In the genomic region with DNA sequence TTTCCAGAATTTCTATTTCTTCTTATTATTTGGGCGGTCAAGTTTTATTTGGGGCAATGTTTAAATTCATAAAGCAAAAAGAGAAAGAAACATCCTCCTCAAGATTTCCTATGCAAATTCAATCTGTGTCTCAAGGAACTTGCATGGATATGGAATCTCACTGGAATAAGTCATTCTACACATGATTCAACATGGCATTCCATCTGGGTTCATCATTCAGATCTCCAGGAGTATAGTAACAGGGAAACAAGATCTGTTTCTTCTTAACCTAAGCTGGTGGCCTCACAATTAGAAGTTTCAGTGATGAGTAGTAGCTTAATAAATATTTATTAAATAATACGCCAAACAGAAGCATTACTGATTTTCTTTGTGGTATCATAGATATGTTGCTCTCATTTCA, we compare ENCODE assay signal across 27 cellular contexts. TPM values are rescaled to one million over a fixed set of nuclear protein-coding genes. Genes with fewer than 3 reads are reported as not detected.
DNase-seq lines count a peak whose midpoint lies in the region; ATAC-seq, FAIRE-seq and TF ChIP-seq lines count a peak whose summit lies in the region.
"Had no signal": no experiment of that assay in that cellular context is flagged by ENCODE, and none has a peak within 500 bp of the region (broad histone marks: within the 10 kb centered on the region; RNA-seq: fewer than 3 reads in every experiment).

No MANE protein-coding gene starts in this region.

- DNase-seq in AG04450 (ENCODE audit: low read depth, low spot score) (peak; percentile 44), HFFc6 (peak; percentile 57), brain microvascular endothelial cell (peak; percentile 39), foreskin melanocyte (peak; percentile 29), D721Med (ENCODE audit: insufficient read length, low spot score) (no peak), NCI-H2107 (lab: John Stamatoyannopoulos, UW) (no peak)
- no peak for DNase-seq in activated naive CD8-positive, alpha-beta T cell treated with anti-CD3 and anti-CD28 coated beads, Interleukin-2, amount 50 U/mL, for 24 hours
- DNase-seq in stimulated activated naive CD4-positive, alpha-beta T cell treated with Interleukin-2 at 50 U/mL for 16 hours (lab: John Stamatoyannopoulos, UW) = no peak
- DNase-seq: activated CD4-positive, alpha-beta T cell treated with anti-CD3 and anti-CD28 coated beads, Interleukin-2, amount 50 U/mL, for 1 hour; activated CD8-positive, alpha-beta memory T cell treated with anti-CD3 and anti-CD28 coated beads, Interleukin-2, amount 50 U/mL, for 4 hours; activated effector memory CD4-positive, alpha-beta T cell treated with anti-CD3 and anti-CD28 coated beads, Interleukin-2, amount 50 U/mL, for 16 hours; amygdala; CD8-positive, alpha-beta T cell; DMS79; effector memory CD4-positive, alpha-beta T cell; Karpas-422; left ventricle myocardium inferior; NCI-H1092; NCI-H2081 treated with DMSO at 0.1 percent for 48 hours; NCI-H524 treated with DMSO at 0.1 percent for 48 hours; SHP77; T-cell had no signal

- CTCF ChIA-PET in AG04450 (lab: Charles Lee) = no interaction called here

- ATAC-seq in activated naive CD8-positive, alpha-beta T cell treated with anti-CD3 and anti-CD28 coated beads, Interleukin-2, amount 50 U/mL, for 24 hours = no peak
- ATAC-seq: CD8-positive, alpha-beta T cell; GM23338; T-cell had no signal

- no peaks in the 10 kb centered on the region for H3K27me3 ChIP-seq in AG04450 (ENCODE audit: control insufficient read depth, insufficient read depth, low read length)
- no peaks in the 10 kb centered on the region for H3K27me3 ChIP-seq in brain microvascular endothelial cell (replicated peaks)

- in situ Hi-C loops in brain microvascular endothelial cell (cut with HindIII; ENCODE audit: low pct_ligation_motif_present, low sequenced_read_pairs) = no loop called here

- no peak for TF ChIP-seq CTCF in AG04450 (IDR thresholded peaks at IDR 0.05; ENCODE audit: low read depth, low read length)
- TF ChIP-seq CTCF in HFFc6 (IDR thresholded peaks at IDR 0.05) = no peak
- no peak for TF ChIP-seq CTCF in brain microvascular endothelial cell (IDR thresholded peaks at IDR 0.05; ENCODE audit: low read depth, low read length, missing control alignments)
- no peak for TF ChIP-seq CTCF in D721Med (IDR thresholded peaks at IDR 0.05; ENCODE audit: insufficient read depth, missing control alignments)

- H3K4me3 Mint-ChIP-seq in HFFc6 = no peak overlapping the region
- H3K4me3 Mint-ChIP-seq in activated naive CD8-positive, alpha-beta T cell treated with anti-CD3 and anti-CD28 coated beads, Interleukin-2, amount 50 U/mL, for 24 hours = no peak overlapping the region
- H3K4me3 Mint-ChIP-seq: CD8-positive, alpha-beta T cell; GM23338; T-cell had no signal

- H3K4me3 ChIP-seq in AG04450 (ENCODE audit: low read depth, low read length) = no peak overlapping the region
- H3K4me3 ChIP-seq in brain microvascular endothelial cell (ENCODE audit: low read depth, low read length) = no peak overlapping the region
- H3K4me3 ChIP-seq: GM23338, left ventricle myocardium inferior had no signal

- H3K4me1 Mint-ChIP-seq in HFFc6 (ENCODE audit: low read depth) = peaks cover 6% of the 10 kb centered on the region
- H3K4me1 Mint-ChIP-seq in activated naive CD8-positive, alpha-beta T cell treated with anti-CD3 and anti-CD28 coated beads, Interleukin-2, amount 50 U/mL, for 24 hours = no peaks in the 10 kb centered on the region
- H3K4me1 Mint-ChIP-seq: T-cell had no signal

- H3K9me3 Mint-ChIP-seq in HFFc6 = no peaks in the 10 kb centered on the region
- H3K9me3 Mint-ChIP-seq in activated naive CD8-positive, alpha-beta T cell treated with anti-CD3 and anti-CD28 coated beads, Interleukin-2, amount 50 U/mL, for 24 hours = no peaks in the 10 kb centered on the region
- H3K9me3 Mint-ChIP-seq: CD8-positive, alpha-beta T cell; GM23338; T-cell had no signal

- H3K27ac ChIP-seq in AG04450 (ENCODE audit: low read depth, low read length) = no peak overlapping the region
- H3K27ac ChIP-seq in brain microvascular endothelial cell = no peak overlapping the region
- H3K27ac ChIP-seq: left ventricle myocardium inferior, VCaP had no signal

- H3K36me3 ChIP-seq in brain microvascular endothelial cell (replicated peaks) = no peaks in the 10 kb centered on the region
- H3K36me3 ChIP-seq: left ventricle myocardium inferior had no signal

- no peaks in the 10 kb centered on the region for H3K36me3 Mint-ChIP-seq in HFFc6 (ENCODE audit: low read depth)
- no peaks in the 10 kb centered on the region for H3K36me3 Mint-ChIP-seq in activated naive CD8-positive, alpha-beta T cell treated with anti-CD3 and anti-CD28 coated beads, Interleukin-2, amount 50 U/mL, for 24 hours (ENCODE audit: low read depth)
- H3K36me3 Mint-ChIP-seq: CD8-positive, alpha-beta T cell had no signal

- POLR2A ChIA-PET in AG04450 (lab: Yijun Ruan, JAX) = no interaction called here

- no peaks in the 10 kb centered on the region for H3K27me3 Mint-ChIP-seq in HFFc6 (ENCODE audit: insufficient read depth)
- H3K27me3 Mint-ChIP-seq in activated naive CD8-positive, alpha-beta T cell treated with anti-CD3 and anti-CD28 coated beads, Interleukin-2, amount 50 U/mL, for 24 hours = no peaks in the 10 kb centered on the region
- H3K27me3 Mint-ChIP-seq: T-cell had no signal

- no peak for FAIRE-seq in D721Med (lab: Jason Lieb, UNC)
- FAIRE-seq: frontal cortex had no signal

- no peak overlapping the region for H3K27ac Mint-ChIP-seq in HFFc6
- no peak overlapping the region for H3K27ac Mint-ChIP-seq in activated naive CD8-positive, alpha-beta T cell treated with anti-CD3 and anti-CD28 coated beads, Interleukin-2, amount 50 U/mL, for 24 hours
- H3K27ac Mint-ChIP-seq: CD8-positive, alpha-beta T cell; GM23338; T-cell had no signal

- no peaks in the 10 kb centered on the region for H3K9me3 ChIP-seq in AG04450 (ENCODE audit: control insufficient read depth, insufficient read depth, low read length)
- H3K9me3 ChIP-seq: left ventricle myocardium inferior had no signal

RNA-seq across cellular contexts. Expression of gene KLHL34, which starts 19.8 kb away (rescaled TPM):
- not detected in 2 replicates for polyA plus RNA-seq in AG04450 (2011; rRNA removed)
- polyA minus RNA-seq in AG04450 (2011; rRNA and poly(A)+ RNA removed) = not detected in 2 replicates
- total RNA-seq in HFFc6 (2021; fragmentation: NEBNext Ultra II Directional; extraction: Animal tissue kit (Norgen Biotek cat#: 25700)) = not detected
- total RNA-seq: A673, frontal cortex, HT-29 had no signal

Comparison
In these comparisons a context has a peak if more than half of its experiments do, and no peak if none do; other contexts are left out.
1. DNase-seq: peak in AG04450 (single experiment), HFFc6 (single experiment), brain microvascular endothelial cell (single experiment) and foreskin melanocyte (single experiment); none in D721Med (single experiment), activated naive CD8-positive, alpha-beta T cell treated with anti-CD3 and anti-CD28 coated beads, Interleukin-2, amount 50 U/mL, for 24 hours (single experiment), stimulated activated naive CD4-positive, alpha-beta T cell treated with Interleukin-2 at 50 U/mL for 16 hours (single experiment) and NCI-H2107 (single experiment).